Comparison of ENCODE assay signal across 10 cellular contexts in genomic region chrX:153667281-153667831, GRCh38. TPM values are rescaled to one million over a fixed set of nuclear protein-coding genes. Genes with fewer than 3 reads are reported as not detected.
DNase-seq lines count a peak whose midpoint lies in the region; ATAC-seq, FAIRE-seq and TF ChIP-seq lines count a peak whose summit lies in the region.
"Had no signal": no experiment of that assay in that cellular context is flagged by ENCODE, and none has a peak within 500 bp of the region (broad histone marks: within the 10 kb centered on the region; RNA-seq: fewer than 3 reads in every experiment).

No MANE protein-coding gene starts in this region.

- H3K4me1 ChIP-seq in CD8-positive, alpha-beta T cell (ENCODE audit: insufficient read depth, low read length): no peaks in the 10 kb centered on the region
- peaks cover 3 to 39% of the 10 kb centered on the region in 2 experiments; a peak in 4 of 5 replicates for H3K4me1 ChIP-seq in K562 (replicated peaks in 1 of 2; ENCODE audit: control insufficient read depth in 2 of 2, insufficient read depth in 2 of 2, low read length in 2 of 2)

- no peaks in the 10 kb centered on the region for H3K36me3 ChIP-seq in CD8-positive, alpha-beta T cell (ENCODE audit: insufficient read depth, low read length)
- no peaks in the 10 kb centered on the region for H3K36me3 ChIP-seq in K562 (ENCODE audit: control insufficient read depth, insufficient read depth, low read length)

- POLR2A ChIA-PET in CD8-positive, alpha-beta T cell (lab: Charles Lee): no interaction called here
- POLR2A ChIA-PET in K562 (lab: Yijun Ruan, JAX): interaction anchor here (0.7 to 1.4 kb wide), 3 partner anchors 58 to 175 kb away, joined by 3 to 4 read pairs (median 3); no protein-coding TSS in a partner anchor

- peaks cover 4% of the 10 kb centered on the region for H3K9me1 ChIP-seq in K562 (ENCODE audit: control insufficient read depth, insufficient read depth, low read length)

- no peaks in the 10 kb centered on the region for H4K20me1 ChIP-seq in K562 (replicated peaks; ENCODE audit: control insufficient read depth, insufficient read depth, low read length)

- no peaks in the 10 kb centered on the region for H3K79me2 ChIP-seq in K562 (ENCODE audit: control insufficient read depth, insufficient read depth, low read length)

- FAIRE-seq in K562 (lab: Jason Lieb, UNC): no peak

- H3K27ac ChIP-seq in CD8-positive, alpha-beta T cell (ENCODE audit: low read depth, low read length): no peak overlapping the region
- H3K27ac ChIP-seq in HL-60 (replicated peaks): no peak overlapping the region
- no peak overlapping the region for H3K27ac ChIP-seq in K562 (ENCODE audit: extremely low read depth, low read depth, low read length)

- no peaks in the 10 kb centered on the region for H3K27me3 ChIP-seq in CD8-positive, alpha-beta T cell (ENCODE audit: insufficient read depth, low read length)
- H3K27me3 ChIP-seq in HL-60 (ENCODE audit: insufficient read depth, poor library complexity, severe bottlenecking): peaks cover 3% of the 10 kb centered on the region
- peaks cover 2 to 18% of the 10 kb centered on the region in 2 experiments; a peak in 3 of 5 replicates for H3K27me3 ChIP-seq in K562 (ENCODE audit: control insufficient read depth in 2 of 2, insufficient read depth in 2 of 2, low read length in 2 of 2)

- TF ChIP-seq EP300 in K562 (IDR thresholded peaks at IDR 0.05; ENCODE audit: low read length): no peak

- H3K27ac Mint-ChIP-seq in CD8-positive, alpha-beta T cell: no peak overlapping the region
- peak overlapping the region in 1 of 2 donors; percentile 29 for H3K27ac Mint-ChIP-seq in natural killer cell

- no peak for TF ChIP-seq POLR2A in K562 (conservative IDR thresholded peaks at IDR 0.05)

- peak; percentile 11 for ATAC-seq in CD8-positive, alpha-beta T cell
- ATAC-seq in K562: no peak
- peak in 1 of 3 donors; percentile 32 for ATAC-seq in natural killer cell
- ATAC-seq in GM18909 (IDR thresholded peaks at IDR 0.05; ENCODE audit: poor library complexity, unreplicated experiment): no peak

- H3K9me3 ChIP-seq in CD8-positive, alpha-beta T cell (ENCODE audit: low read length): no peaks in the 10 kb centered on the region
- no peaks in the 10 kb centered on the region for H3K9me3 ChIP-seq in K562 (replicated peaks; ENCODE audit: control insufficient read depth, insufficient read depth, low read depth, low read length)

- peaks cover 5% of the 10 kb centered on the region for H3K4me1 Mint-ChIP-seq in CD8-positive, alpha-beta T cell (ENCODE audit: low read depth)
- H3K4me1 Mint-ChIP-seq in natural killer cell: peaks cover 7 to 9% of the 10 kb centered on the region in 2 donors

- no peak overlapping the region for H3K9ac ChIP-seq in K562 (ENCODE audit: insufficient read depth in 1 of 2, low read depth in 2 of 2, low read length in 2 of 2)

- no peak for TF ChIP-seq RAD21 in K562 (CRISPR knock-in tag; conservative IDR thresholded peaks at IDR 0.05 in 1 of 2, IDR thresholded peaks at IDR 0.05 in 1 of 2)

- 31% methylated on average over 5 of the region's 9 CpGs for WGBS in K562 (ENCODE audit: insufficient coverage, low coverage, missing lambda C conversion rate)

- H3K27me3 Mint-ChIP-seq in CD8-positive, alpha-beta T cell (ENCODE audit: low read depth): peaks cover 12% of the 10 kb centered on the region
- H3K27me3 Mint-ChIP-seq in natural killer cell (ENCODE audit: low read depth in 2 of 2): peaks cover 13 to 18% of the 10 kb centered on the region in 2 donors

- BruUV-seq in K562 (replicated peaks; lab: Mats Ljungman, UMichigan): no TSS peak

- H3K9me3 Mint-ChIP-seq in CD8-positive, alpha-beta T cell: no peaks in the 10 kb centered on the region
- no peaks in the 10 kb centered on the region for H3K9me3 Mint-ChIP-seq in natural killer cell

- TF ChIP-seq CTCF in CD8-positive, alpha-beta T cell (IDR thresholded peaks at IDR 0.05): no peak
- no peak for TF ChIP-seq CTCF in HL-60 (IDR thresholded peaks at IDR 0.05; ENCODE audit: insufficient read depth, low read length)
- no peak for TF ChIP-seq CTCF in K562 (IDR thresholded peaks at IDR 0.05 in 2 of 3, conservative IDR thresholded peaks at IDR 0.05 in 1 of 3; ENCODE audit: insufficient read depth in 2 of 3, low read depth in 1 of 3, low read length in 3 of 3)
- no peak for TF ChIP-seq CTCF in natural killer cell (IDR thresholded peaks at IDR 0.05)

- H2AFZ ChIP-seq in K562 (ENCODE audit: low read depth, low read length): peak overlapping the region; percentile 93

- CTCF ChIA-PET in CD8-positive, alpha-beta T cell (lab: Charles Lee): interaction anchor here (1.0 to 11.5 kb wide), 19 partner anchors 8 to 725 kb away, joined by 3 to 79 read pairs (median 5); no protein-coding TSS in a partner anchor
- CTCF ChIA-PET in K562 (lab: Yijun Ruan, JAX; ENCODE audit: low intra/inter-chr PET ratio): interaction anchor here (0.6 to 2.2 kb wide), 4 partner anchors 23 to 128 kb away, joined by 3 to 14 read pairs (median 8); no protein-coding TSS in a partner anchor

- no peak overlapping the region for H3K4me3 ChIP-seq in CD8-positive, alpha-beta T cell (ENCODE audit: low read depth, low read length)
- peak overlapping the region; percentile 41 for H3K4me3 ChIP-seq in HL-60 (replicated peaks; ENCODE audit: insufficient read depth, low read length)
- H3K4me3 ChIP-seq in K562: no peak overlapping the region

- H3K36me3 Mint-ChIP-seq in CD8-positive, alpha-beta T cell: no peaks in the 10 kb centered on the region
- H3K36me3 Mint-ChIP-seq in natural killer cell: no peaks in the 10 kb centered on the region

- in situ Hi-C loops in K562 (cut with MboI): loop anchor here (5.0 to 10.0 kb wide), 3 partner anchors 55 to 723 kb away; no protein-coding TSS in a partner anchor

- peak in 1 of 7 experiments; percentile 43 for DNase-seq in CD8-positive, alpha-beta T cell
- no peak for DNase-seq in HL-60 (ENCODE audit: low read depth in 1 of 2, low spot score in 1 of 2)
- DNase-seq in K562 (ENCODE audit: extremely low read depth in 1 of 4, low spot score in 3 of 4): no peak
- DNase-seq in natural killer cell: no peak
- DNase-seq in CD1c-positive myeloid dendritic cell (ENCODE audit: extremely low spot score): no peak
- no peak for DNase-seq in NAMALWA (ENCODE audit: low spot score)
- DNase-seq: activated gamma-delta T cell had no signal

- H3K4me2 ChIP-seq in K562 (ENCODE audit: insufficient read depth, low read length): 0 out of 2 replicates have a peak overlapping the region, but pooled peaks have one; percentile 18

- peak overlapping the region; percentile 68 for H3K4me3 Mint-ChIP-seq in CD8-positive, alpha-beta T cell
- H3K4me3 Mint-ChIP-seq in natural killer cell: peak overlapping the region; percentile 49

- intact Hi-C loops in CD8-positive, alpha-beta T cell (cut with DNase I, micrococcal nuclease): loop anchor here (5.0 to 10.0 kb wide), 2 partner anchors 193 to 635 kb away; partner anchors contain the start of gene HAUS7 (in 1 of the 2)
- intact Hi-C loops in K562 (cut with micrococcal nuclease): loop anchor here (5.0 to 10.0 kb wide), 3 partner anchors 110 to 713 kb away; no protein-coding TSS in a partner anchor
- intact Hi-C loops in natural killer cell (cut with micrococcal nuclease): loop anchor here (5.0 kb wide), 2 partner anchors 130 to 725 kb away; no protein-coding TSS in a partner anchor

RNA-seq across cellular contexts. Expression of gene PNCK, which starts 6.3 kb away (rescaled TPM):
- under 1 TPM; 0.44 to 0.68 TPM for total RNA-seq in CD8-positive, alpha-beta T cell
- 17.5 and 43.4 TPM in 2 replicates for total RNA-seq in K562 (2011; cell fraction: chromatin; rRNA removed; ENCODE audit: low replicate concordance)
- 37.0 TPM in 2 replicates for total RNA-seq in K562 (2011; cell fraction: nucleolus; rRNA removed)
- total RNA-seq in K562 (2011; cell fraction: nucleoplasm; rRNA removed): 18.2 and 26.2 TPM in 2 replicates
- total RNA-seq in K562 (2014; rRNA removed): 1.3 and 1.4 TPM in 2 replicates
- total RNA-seq in K562 (2014; rRNA removed; fragmentation: Illumina TruSeq; extraction: Trizol): 0.25 and 0.48 TPM in 2 replicates
- 0.51 and 0.79 TPM in 2 replicates for total RNA-seq in K562 (2015; rRNA removed; fragmentation: Illumina TruSeq; extraction: Trizol)
- total RNA-seq in K562 (2021): 1.9 and 2.2 TPM in 2 replicates
- polyA plus RNA-seq in K562 (2011; rRNA removed): 7.5 and 23.6 TPM in 2 replicates
- polyA plus RNA-seq in K562 (2011; cell fraction: cytosol; rRNA removed): 10.0 and 17.5 TPM in 2 replicates
- polyA plus RNA-seq in K562 (2011; cell fraction: nucleus; rRNA removed): 100 and 212 TPM in 2 replicates
- 6.0 and 17.0 TPM in 2 replicates for polyA plus RNA-seq in K562 (2012)
- polyA plus RNA-seq in K562 (2014; fragmentation: Illumina TruSeq; extraction: Trizol): 1.0 and 1.2 TPM in 2 replicates
- under 1 TPM in 1 of 2 experiments, not detected in 1; 0.13 TPM for polyA plus RNA-seq in K562 (2014; fragmentation: Nextera tagmentation; extraction: Ambion mirVana)
- polyA plus RNA-seq in K562 (2014; rRNA removed): 1.7 and 2.5 TPM in 2 replicates
- 3.5 and 6.7 TPM in 2 replicates for polyA minus RNA-seq in K562 (2011; rRNA and poly(A)+ RNA removed)
- 2.9 and 11.2 TPM in 2 replicates for polyA minus RNA-seq in K562 (2011; cell fraction: cytosol; rRNA and poly(A)+ RNA removed)
- 20.6 and 48.3 TPM in 2 replicates for polyA minus RNA-seq in K562 (2011; cell fraction: nucleus; rRNA and poly(A)+ RNA removed)
- 1 to 10 TPM in 1 of 3 donors, under 1 TPM in 2; 0.66 to 1.1 (median 0.97) TPM for total RNA-seq in natural killer cell
- total RNA-seq: endothelial cell of umbilical vein had no signal

RNA-seq across cellular contexts. Expression of gene DUSP9, which starts 20.4 kb away (rescaled TPM):
- total RNA-seq in CD8-positive, alpha-beta T cell: not detected
- 2.3 and 6.4 TPM in 2 replicates for total RNA-seq in K562 (2011; cell fraction: chromatin; rRNA removed; ENCODE audit: low replicate concordance)
- total RNA-seq in K562 (2011; cell fraction: nucleolus; rRNA removed): 6.8 and 7.3 TPM in 2 replicates
- total RNA-seq in K562 (2011; cell fraction: nucleoplasm; rRNA removed): 3.4 and 3.9 TPM in 2 replicates
- total RNA-seq in K562 (2014; rRNA removed) (10.6 and 17.8 TPM in 2 replicates), K562 (2014; rRNA removed; fragmentation: Illumina TruSeq; extraction: Trizol) (2.5 and 3.2 TPM in 2 replicates), K562 (2015; rRNA removed; fragmentation: Illumina TruSeq; extraction: Trizol) (4.6 and 5.2 TPM in 2 replicates), K562 (2021) (13.0 and 14.1 TPM in 2 replicates), natural killer cell (not detected)
- polyA plus RNA-seq in K562 (2011; rRNA removed) (8.8 and 20.5 TPM in 2 replicates), K562 (2014; fragmentation: Illumina TruSeq; extraction: Trizol) (5.5 and 7.1 TPM in 2 replicates), K562 (2014; fragmentation: Nextera tagmentation; extraction: Ambion mirVana) (under 1 TPM; 0.11 to 0.31 TPM), K562 (2014; rRNA removed) (8.4 and 9.2 TPM in 2 replicates)
- polyA plus RNA-seq in K562 (2011; cell fraction: cytosol; rRNA removed): 22.4 and 26.1 TPM in 2 replicates
- 11.9 and 18.7 TPM in 2 replicates for polyA plus RNA-seq in K562 (2011; cell fraction: nucleus; rRNA removed)
- polyA plus RNA-seq in K562 (2012): 7.4 and 10.8 TPM in 2 replicates
- polyA minus RNA-seq in K562 (2011; rRNA and poly(A)+ RNA removed): 5.2 and 5.5 TPM in 2 replicates
- polyA minus RNA-seq in K562 (2011; cell fraction: cytosol; rRNA and poly(A)+ RNA removed): 7.3 and 20.2 TPM in 2 replicates
- polyA minus RNA-seq in K562 (2011; cell fraction: nucleus; rRNA and poly(A)+ RNA removed): 2.7 and 6.7 TPM in 2 replicates
- total RNA-seq: endothelial cell of umbilical vein, HT-29 had no signal

RNA-seq across cellular contexts. Expression of gene SLC6A8, which starts 20.4 kb away (rescaled TPM):
- 1 to 10 TPM; 2.7 to 2.9 TPM for total RNA-seq in CD8-positive, alpha-beta T cell
- 456 and 1,096 TPM in 2 replicates for total RNA-seq in K562 (2011; cell fraction: chromatin; rRNA removed; ENCODE audit: low replicate concordance)
- 646 and 663 TPM in 2 replicates for total RNA-seq in K562 (2011; cell fraction: nucleolus; rRNA removed)
- total RNA-seq in K562 (2011; cell fraction: nucleoplasm; rRNA removed): 500 and 510 TPM in 2 replicates
- 29.6 and 45.6 TPM in 2 replicates for total RNA-seq in K562 (2014; rRNA removed)
- 24.7 and 34.3 TPM in 2 replicates for total RNA-seq in K562 (2014; rRNA removed; fragmentation: Illumina TruSeq; extraction: Trizol)
- 30.3 and 31.0 TPM in 2 replicates for total RNA-seq in K562 (2015; rRNA removed; fragmentation: Illumina TruSeq; extraction: Trizol)
- total RNA-seq in K562 (2021): 122 and 144 TPM in 2 replicates
- 139 and 294 TPM in 2 replicates for polyA plus RNA-seq in K562 (2011; rRNA removed)
- polyA plus RNA-seq in K562 (2011; cell fraction: cytosol; rRNA removed): 237 and 320 TPM in 2 replicates
- 1,046 and 1,667 TPM in 2 replicates for polyA plus RNA-seq in K562 (2011; cell fraction: nucleus; rRNA removed)
- polyA plus RNA-seq in K562 (2012): 94.9 and 162 TPM in 2 replicates
- polyA plus RNA-seq in K562 (2014; fragmentation: Illumina TruSeq; extraction: Trizol): 73.5 and 87.0 TPM in 2 replicates
- polyA plus RNA-seq in K562 (2014; fragmentation: Nextera tagmentation; extraction: Ambion mirVana): 1 to 10 TPM in 1 of 2 experiments, under 1 TPM in 1; 0.68 to 1.7 TPM
- polyA plus RNA-seq in K562 (2014; rRNA removed): 76.7 and 77.6 TPM in 2 replicates
- 85.5 and 108 TPM in 2 replicates for polyA minus RNA-seq in K562 (2011; rRNA and poly(A)+ RNA removed)
- 134 and 269 TPM in 2 replicates for polyA minus RNA-seq in K562 (2011; cell fraction: cytosol; rRNA and poly(A)+ RNA removed)
- 124 and 281 TPM in 2 replicates for polyA minus RNA-seq in K562 (2011; cell fraction: nucleus; rRNA and poly(A)+ RNA removed)
- 1 to 10 TPM in 2 of 3 donors, under 1 TPM in 1; 0.77 to 2.5 (median 1.4) TPM for total RNA-seq in natural killer cell

RNA-seq across cellular contexts. Expression of gene BCAP31, which starts 56.8 kb away (rescaled TPM):
- total RNA-seq in CD8-positive, alpha-beta T cell: 10 to 100 TPM; 35.3 to 39.1 TPM
- 194 and 313 TPM in 2 replicates for total RNA-seq in K562 (2011; cell fraction: chromatin; rRNA removed; ENCODE audit: low replicate concordance)
- 389 and 398 TPM in 2 replicates for total RNA-seq in K562 (2011; cell fraction: nucleolus; rRNA removed)
- 299 and 322 TPM in 2 replicates for total RNA-seq in K562 (2011; cell fraction: nucleoplasm; rRNA removed)
- total RNA-seq in K562 (2014; rRNA removed): 156 and 184 TPM in 2 replicates
- total RNA-seq in K562 (2014; rRNA removed; fragmentation: Illumina TruSeq; extraction: Trizol): 206 and 225 TPM in 2 replicates
- 170 and 173 TPM in 2 replicates for total RNA-seq in K562 (2015; rRNA removed; fragmentation: Illumina TruSeq; extraction: Trizol)
- total RNA-seq in K562 (2021): 261 and 262 TPM in 2 replicates
- 157 and 186 TPM in 2 replicates for polyA plus RNA-seq in K562 (2011; rRNA removed)
- 164 and 227 TPM in 2 replicates for polyA plus RNA-seq in K562 (2011; cell fraction: cytosol; rRNA removed)
- polyA plus RNA-seq in K562 (2011; cell fraction: nucleus; rRNA removed): 115 and 116 TPM in 2 replicates
- 235 and 441 TPM in 2 replicates for polyA plus RNA-seq in K562 (2012)
- polyA plus RNA-seq in K562 (2014; fragmentation: Illumina TruSeq; extraction: Trizol): 188 and 219 TPM in 2 replicates
- polyA plus RNA-seq in K562 (2014; fragmentation: Nextera tagmentation; extraction: Ambion mirVana): 100 to 1,000 TPM; 562 to 683 TPM
- 175 and 176 TPM in 2 replicates for polyA plus RNA-seq in K562 (2014; rRNA removed)
- 177 and 181 TPM in 2 replicates for polyA minus RNA-seq in K562 (2011; rRNA and poly(A)+ RNA removed)
- polyA minus RNA-seq in K562 (2011; cell fraction: cytosol; rRNA and poly(A)+ RNA removed): 74.4 and 86.4 TPM in 2 replicates
- 30.8 and 43.7 TPM in 2 replicates for polyA minus RNA-seq in K562 (2011; cell fraction: nucleus; rRNA and poly(A)+ RNA removed)
- total RNA-seq in natural killer cell: 100 to 1,000 TPM; 109 to 131 (median 119) TPM

RNA-seq across cellular contexts. Expression of gene ABCD1, which starts 57.3 kb away (rescaled TPM):
- total RNA-seq in CD8-positive, alpha-beta T cell: 1 to 10 TPM; 5.2 to 6.4 TPM
- 3.4 and 16.6 TPM in 2 replicates for total RNA-seq in K562 (2011; cell fraction: chromatin; rRNA removed; ENCODE audit: low replicate concordance)
- 12.9 and 17.3 TPM in 2 replicates for total RNA-seq in K562 (2011; cell fraction: nucleolus; rRNA removed)
- 7.3 TPM in 2 replicates for total RNA-seq in K562 (2011; cell fraction: nucleoplasm; rRNA removed)
- total RNA-seq in K562 (2014; rRNA removed) (3.9 and 6.0 TPM in 2 replicates), K562 (2014; rRNA removed; fragmentation: Illumina TruSeq; extraction: Trizol) (0.80 and 1.4 TPM in 2 replicates), K562 (2015; rRNA removed; fragmentation: Illumina TruSeq; extraction: Trizol) (2.8 and 3.1 TPM in 2 replicates), K562 (2021) (6.9 and 7.1 TPM in 2 replicates), natural killer cell (10 to 100 TPM; 12.2 to 13.9 (median 13.8) TPM)
- polyA plus RNA-seq in K562 (2011; rRNA removed) (1.6 and 3.8 TPM in 2 replicates), K562 (2014; fragmentation: Illumina TruSeq; extraction: Trizol) (2.2 and 3.5 TPM in 2 replicates), K562 (2014; fragmentation: Nextera tagmentation; extraction: Ambion mirVana) (under 1 TPM; 0.07 to 0.18 TPM), K562 (2014; rRNA removed) (3.8 and 5.2 TPM in 2 replicates)
- 2.8 and 5.5 TPM in 2 replicates for polyA plus RNA-seq in K562 (2011; cell fraction: cytosol; rRNA removed)
- polyA plus RNA-seq in K562 (2011; cell fraction: nucleus; rRNA removed): 8.7 and 16.4 TPM in 2 replicates
- 6.3 and 9.6 TPM in 2 replicates for polyA plus RNA-seq in K562 (2012)
- polyA minus RNA-seq in K562 (2011; rRNA and poly(A)+ RNA removed): 1.8 and 2.6 TPM in 2 replicates
- polyA minus RNA-seq in K562 (2011; cell fraction: cytosol; rRNA and poly(A)+ RNA removed): 4.3 and 4.4 TPM in 2 replicates
- polyA minus RNA-seq in K562 (2011; cell fraction: nucleus; rRNA and poly(A)+ RNA removed): 7.9 and 8.4 TPM in 2 replicates

Comparison
In these comparisons a context has a peak if more than half of its experiments do, and no peak if none do; other contexts are left out.
1. RNA of gene SLC6A8, which starts 20.4 kb away (total RNA-seq): 24.7 to 1,096 TPM in K562; 2.7 to 2.9 TPM in CD8-positive, alpha-beta T cell and 0.77 to 2.5 TPM in natural killer cell; every median in the first group is over 4 times any median in the second.